ENCODE assay signal across 17 cellular contexts in the genomic region with DNA sequence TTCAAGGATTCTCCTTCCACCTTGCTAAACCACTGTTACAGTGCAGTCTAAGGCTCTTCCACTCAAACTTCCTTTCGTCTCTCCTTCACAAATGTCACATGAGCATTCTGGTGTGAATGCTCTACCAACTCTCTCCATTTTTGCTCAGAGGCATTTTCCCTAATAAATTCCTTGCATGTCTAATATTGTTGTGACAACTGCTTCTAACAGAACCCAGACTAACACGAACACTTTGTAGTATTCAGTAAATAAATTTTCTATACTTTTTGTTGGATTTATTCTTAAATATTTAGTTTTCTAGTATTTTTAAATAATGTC.
"Had no signal": no experiment of that assay in that cellular context is flagged by ENCODE, and none has a peak within 500 bp of the region (broad histone marks: within the 10 kb centered on the region; RNA-seq: fewer than 3 reads in every experiment).

No MANE protein-coding gene starts in this region.

- H3K27me3 Mint-ChIP-seq: activated naive CD8-positive, alpha-beta T cell treated with anti-CD3 and anti-CD28 coated beads for 36 hours; naive thymus-derived CD8-positive, alpha-beta T cell; stimulated activated naive CD8-positive, alpha-beta T cell treated with anti-CD3 and anti-CD28 coated beads, Interleukin-15, Interleukin-2, amounts not matched to agents 100 ng/mL and 50 ng/mL, for 24 hours; T-cell had no signal

- H3K4me3 Mint-ChIP-seq: activated naive CD8-positive, alpha-beta T cell treated with anti-CD3 and anti-CD28 coated beads for 36 hours; stimulated activated naive CD8-positive, alpha-beta T cell treated with anti-CD3 and anti-CD28 coated beads, Interleukin-15, Interleukin-2, amounts not matched to agents 100 ng/mL and 50 ng/mL, for 24 hours; T-cell had no signal

- H3K9me3 Mint-ChIP-seq: stimulated activated naive CD8-positive, alpha-beta T cell treated with anti-CD3 and anti-CD28 coated beads, Interleukin-15, Interleukin-2, amounts not matched to agents 100 ng/mL and 50 ng/mL, for 24 hours; T-cell had no signal

- DNase-seq: activated CD4-positive, alpha-beta T cell treated with anti-CD3 and anti-CD28 coated beads, Interleukin-2, amount 50 U/mL, for 1 hour; activated CD4-positive, CD25-positive, alpha-beta regulatory T cell; activated effector memory CD4-positive, alpha-beta T cell treated with anti-CD3 and anti-CD28 coated beads, Interleukin-2, amount 50 U/mL, for 16 hours; activated naive CD8-positive, alpha-beta T cell treated with anti-CD3 and anti-CD28 coated beads for 36 hours; activated T-cell treated with anti-CD3 and anti-CD28 coated beads, Interleukin-2, amount 50 U/mL, for 1 hour; cortex of kidney; effector memory CD4-positive, alpha-beta T cell; hippocampal formation; lower lobe of right lung; mucosa of descending colon; naive thymus-derived CD8-positive, alpha-beta T cell; stimulated activated CD4-positive, alpha-beta T cell treated with anti-CD3 and anti-CD28 coated beads, Interleukin-4, amount 100 ng/mL, for 24 hours; T-cell had no signal

- H3K27ac ChIP-seq: lower lobe of right lung, prostate gland had no signal

- H3K4me1 ChIP-seq: prostate gland had no signal

- H3K9me3 ChIP-seq: lower lobe of right lung, mucosa of descending colon, prostate gland, thoracic aorta had no signal

- H3K4me3 ChIP-seq: lower lobe of right lung, mucosa of descending colon, prostate gland, thoracic aorta had no signal

- H3K36me3 ChIP-seq: lower lobe of right lung, prostate gland, thoracic aorta had no signal

- ATAC-seq: mucosa of descending colon; naive thymus-derived CD8-positive, alpha-beta T cell; sciatic nerve; T-cell had no signal

- H3K27ac Mint-ChIP-seq: activated naive CD8-positive, alpha-beta T cell treated with anti-CD3 and anti-CD28 coated beads for 36 hours; stimulated activated naive CD8-positive, alpha-beta T cell treated with anti-CD3 and anti-CD28 coated beads, Interleukin-15, Interleukin-2, amounts not matched to agents 100 ng/mL and 50 ng/mL, for 24 hours; T-cell had no signal
